In the genomic region with DNA sequence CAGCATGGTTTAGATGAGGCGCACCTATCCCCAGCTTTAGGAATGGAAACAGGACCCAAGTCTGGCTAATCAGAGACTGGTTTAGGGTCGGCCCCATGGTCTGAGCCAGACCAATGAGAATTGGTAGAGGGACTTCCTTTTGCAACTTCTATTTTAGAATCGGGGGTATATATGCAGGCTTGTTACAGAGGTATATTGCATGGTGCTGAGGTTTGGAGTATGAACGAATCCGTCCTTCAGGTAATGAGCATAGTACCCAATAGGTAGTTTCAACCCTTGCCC, we compare ENCODE assay signal across 2 cellular contexts.
TF ChIP-seq lines count a peak whose summit lies in the region.

No MANE protein-coding gene starts in this region.

TF ChIP-seq in HepG2, 621 proteins besides CTCF, POLR2A, EP300 and RAD21:
- TF ChIP-seq, protein P1, sequence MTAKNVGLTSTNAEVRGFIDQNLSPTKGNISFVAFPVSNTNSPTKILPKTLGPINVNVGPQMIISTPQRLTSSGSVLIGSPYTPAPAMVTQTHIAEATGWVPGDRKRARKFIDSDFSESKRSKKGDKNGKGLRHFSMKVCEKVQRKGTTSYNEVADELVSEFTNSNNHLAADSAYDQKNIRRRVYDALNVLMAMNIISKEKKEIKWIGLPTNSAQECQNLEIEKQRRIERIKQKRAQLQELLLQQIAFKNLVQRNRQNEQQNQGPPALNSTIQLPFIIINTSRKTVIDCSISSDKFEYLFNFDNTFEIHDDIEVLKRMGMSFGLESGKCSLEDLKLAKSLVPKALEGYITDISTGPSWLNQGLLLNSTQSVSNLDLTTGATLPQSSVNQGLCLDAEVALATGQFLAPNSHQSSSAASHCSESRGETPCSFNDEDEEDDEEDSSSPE (CRISPR knock-in tag; IDR thresholded peaks at IDR 0.05): no peak
- TF ChIP-seq KAT7 (CRISPR knock-in tag; IDR thresholded peaks at IDR 0.05; ENCODE audit: borderline replicate concordance): no peak
- TF ChIP-seq, protein P2, sequence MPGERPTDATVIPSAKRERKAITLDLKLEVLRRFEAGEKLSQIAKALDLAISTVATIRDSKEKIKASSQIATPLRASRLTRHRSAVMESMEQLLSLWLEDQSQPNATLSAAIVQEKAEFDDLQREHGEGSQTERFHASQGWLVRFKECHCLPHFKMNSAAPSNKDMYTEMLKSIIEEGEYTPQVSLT (CRISPR knock-in tag; IDR thresholded peaks at IDR 0.05; ENCODE audit: borderline replicate concordance, low read depth): no peak
- TF ChIP-seq, protein P3, sequence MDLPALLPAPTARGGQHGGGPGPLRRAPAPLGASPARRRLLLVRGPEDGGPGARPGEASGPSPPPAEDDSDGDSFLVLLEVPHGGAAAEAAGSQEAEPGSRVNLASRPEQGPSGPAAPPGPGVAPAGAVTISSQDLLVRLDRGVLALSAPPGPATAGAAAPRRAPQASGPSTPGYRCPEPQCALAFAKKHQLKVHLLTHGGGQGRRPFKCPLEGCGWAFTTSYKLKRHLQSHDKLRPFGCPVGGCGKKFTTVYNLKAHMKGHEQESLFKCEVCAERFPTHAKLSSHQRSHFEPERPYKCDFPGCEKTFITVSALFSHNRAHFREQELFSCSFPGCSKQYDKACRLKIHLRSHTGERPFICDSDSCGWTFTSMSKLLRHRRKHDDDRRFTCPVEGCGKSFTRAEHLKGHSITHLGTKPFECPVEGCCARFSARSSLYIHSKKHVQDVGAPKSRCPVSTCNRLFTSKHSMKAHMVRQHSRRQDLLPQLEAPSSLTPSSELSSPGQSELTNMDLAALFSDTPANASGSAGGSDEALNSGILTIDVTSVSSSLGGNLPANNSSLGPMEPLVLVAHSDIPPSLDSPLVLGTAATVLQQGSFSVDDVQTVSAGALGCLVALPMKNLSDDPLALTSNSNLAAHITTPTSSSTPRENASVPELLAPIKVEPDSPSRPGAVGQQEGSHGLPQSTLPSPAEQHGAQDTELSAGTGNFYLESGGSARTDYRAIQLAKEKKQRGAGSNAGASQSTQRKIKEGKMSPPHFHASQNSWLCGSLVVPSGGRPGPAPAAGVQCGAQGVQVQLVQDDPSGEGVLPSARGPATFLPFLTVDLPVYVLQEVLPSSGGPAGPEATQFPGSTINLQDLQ (CRISPR knock-in tag; IDR thresholded peaks at IDR 0.05): no peak
- TF ChIP-seq ZNF703 (CRISPR knock-in tag; IDR thresholded peaks at IDR 0.05; ENCODE audit: borderline replicate concordance): no peak
- no peak for TF ChIP-seq THYN1 (CRISPR knock-in tag; IDR thresholded peaks at IDR 0.05; ENCODE audit: borderline replicate concordance, low read depth)
- no peak for TF ChIP-seq AGO1 (IDR thresholded peaks at IDR 0.05; ENCODE audit: low read depth, low read length, poor library complexity, severe bottlenecking)
- TF ChIP-seq NAIF1 (CRISPR knock-in tag; IDR thresholded peaks at IDR 0.05; ENCODE audit: borderline replicate concordance): no peak
- TF ChIP-seq NFRKB (IDR thresholded peaks at IDR 0.05): no peak
- no peak for TF ChIP-seq ZNF552 (CRISPR knock-in tag; IDR thresholded peaks at IDR 0.05; ENCODE audit: borderline replicate concordance)
- TF ChIP-seq SMYD3 (CRISPR knock-in tag; IDR thresholded peaks at IDR 0.05): no peak
- no peak for TF ChIP-seq ZNF207 (IDR thresholded peaks at IDR 0.05; ENCODE audit: borderline replicate concordance)
- TF ChIP-seq ZNF746 (CRISPR knock-in tag; IDR thresholded peaks at IDR 0.05): no peak
- TF ChIP-seq FIP1L1 (IDR thresholded peaks at IDR 0.05; ENCODE audit: borderline replicate concordance, insufficient read depth, low read depth, low read length): no peak
- TF ChIP-seq JUN (CRISPR knock-in tag; IDR thresholded peaks at IDR 0.05): no peak
- TF ChIP-seq SOX5 (CRISPR knock-in tag; IDR thresholded peaks at IDR 0.05; ENCODE audit: borderline replicate concordance): no peak
- no peak for TF ChIP-seq ZMYM4 (CRISPR knock-in tag; IDR thresholded peaks at IDR 0.05)

TF ChIP-seq in H1, 55 proteins besides CTCF, POLR2A, EP300 and RAD21:
- TF ChIP-seq FOSL1 (IDR thresholded peaks at IDR 0.05; ENCODE audit: insufficient read depth, low read depth, low read length) (no peak), TCF12 (IDR thresholded peaks at IDR 0.05; ENCODE audit: low read depth, low read length) (no peak), JUN (IDR thresholded peaks at IDR 0.05; ENCODE audit: low read depth, low read length) (no peak), SAP30 (IDR thresholded peaks at IDR 0.05; ENCODE audit: insufficient read depth, insufficient replicate concordance, low read length) (no peak), BCL11A (IDR thresholded peaks at IDR 0.05; ENCODE audit: low read depth in 2 of 2, low read length in 2 of 2) (no peak), EGR1 (IDR thresholded peaks at IDR 0.05; ENCODE audit: borderline replicate concordance, low read depth, low read length) (no peak), CHD1 (IDR thresholded peaks at IDR 0.05; ENCODE audit: low read depth, low read length) (no peak), KDM5A (IDR thresholded peaks at IDR 0.05; ENCODE audit: low read length) (no peak), HDAC6 (IDR thresholded peaks at IDR 0.05; ENCODE audit: low read depth, low read length) (no peak), CBX5 (IDR thresholded peaks at IDR 0.05; ENCODE audit: low read depth, low read length) (no peak), KDM4A (IDR thresholded peaks at IDR 0.05; ENCODE audit: low read depth, low read length, severe bottlenecking) (no peak), SIX5 (IDR thresholded peaks at IDR 0.05; ENCODE audit: low read depth, low read length) (no peak)
